ENCODE assay signal across 9 cellular contexts in the genomic region with DNA sequence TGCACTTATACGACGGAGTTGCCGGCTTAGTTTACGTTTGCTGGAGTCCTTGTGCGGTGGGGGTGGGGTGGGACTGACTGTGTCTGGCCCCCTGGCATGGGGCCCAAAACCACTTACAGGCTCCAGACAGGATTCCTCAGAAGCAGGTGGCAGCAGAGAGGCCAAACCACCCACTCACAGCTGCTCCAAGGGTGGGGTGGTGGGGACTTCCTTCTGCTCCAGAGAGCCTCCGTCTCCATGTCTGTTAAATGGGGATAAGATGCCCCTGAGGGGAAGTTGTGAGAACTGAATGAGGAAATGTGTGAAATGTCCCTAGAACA. TPM values are rescaled to one million over a fixed set of nuclear protein-coding genes. Genes with fewer than 3 reads are reported as not detected.
A peak's percentile ranks its signal among the peaks of the same experiment; 100 is the strongest.
DNase-seq lines count a peak whose midpoint lies in the region; ATAC-seq and TF ChIP-seq lines count a peak whose summit lies in the region.
"Had no signal": no experiment of that assay in that cellular context is flagged by ENCODE, and none has a peak within 500 bp of the region (broad histone marks: within the 10 kb centered on the region; RNA-seq: fewer than 3 reads in every experiment).

No MANE protein-coding gene starts in this region.

- intact Hi-C loops in tibial artery (cut with DNase I; ENCODE audit: low total_unique reads) (no loop called here), OCI-LY7 (cut with micrococcal nuclease; ENCODE audit: unreplicated experiment) (no loop called here)

- H2AFZ ChIP-seq in OCI-LY7 (ENCODE audit: low read length) = no peak overlapping the region

- ATAC-seq in HG03139 (IDR thresholded peaks at IDR 0.05; ENCODE audit: unreplicated experiment) = no peak
- ATAC-seq in HG03521 (IDR thresholded peaks at IDR 0.05; ENCODE audit: unreplicated experiment) = no peak
- ATAC-seq: mucosa of descending colon had no signal

- H3K4me1 ChIP-seq in Peyer's patch = no peaks in the 10 kb centered on the region
- peaks cover 12% of the 10 kb centered on the region for H3K4me1 ChIP-seq in cardiac muscle cell (ENCODE audit: low read depth)
- H3K4me1 ChIP-seq in tibial artery = no peaks in the 10 kb centered on the region
- H3K4me1 ChIP-seq in OCI-LY7 (ENCODE audit: insufficient read depth, low read length, poor library complexity, severe bottlenecking) = no peaks in the 10 kb centered on the region

- TF ChIP-seq RAD21 in Ishikawa (IDR thresholded peaks at IDR 0.05; ENCODE audit: low read depth) = no peak

- TF ChIP-seq CTCF in Peyer's patch (IDR thresholded peaks at IDR 0.05) = no peak
- TF ChIP-seq CTCF in cardiac muscle cell (IDR thresholded peaks at IDR 0.05; ENCODE audit: low read depth, low read length) = no peak
- TF ChIP-seq CTCF in tibial artery (IDR thresholded peaks at IDR 0.05) = no peak
- no peak for TF ChIP-seq CTCF in OCI-LY7 (conservative IDR thresholded peaks at IDR 0.05; ENCODE audit: low read length)

- H3K27ac ChIP-seq in Peyer's patch (no peak overlapping the region), cardiac muscle cell (no peak overlapping the region), tibial artery (no peak overlapping the region), OCI-LY7 (ENCODE audit: low read depth, low read length, poor library complexity, severe bottlenecking) (no peak overlapping the region)

- H3K4me3 ChIP-seq in Peyer's patch (no peak overlapping the region), cardiac muscle cell (no peak overlapping the region), tibial artery (no peak overlapping the region), OCI-LY7 (ENCODE audit: low read depth, low read length, poor library complexity, severe bottlenecking) (no peak overlapping the region)
- H3K4me3 ChIP-seq: mucosa of descending colon had no signal

- POLR2A ChIA-PET in OCI-LY7 (lab: Charles Lee) = no interaction called here

- H3K36me3 ChIP-seq in Peyer's patch (no peaks in the 10 kb centered on the region), cardiac muscle cell (no peaks in the 10 kb centered on the region), tibial artery (no peaks in the 10 kb centered on the region), OCI-LY7 (ENCODE audit: insufficient read depth, low read length) (no peaks in the 10 kb centered on the region)

- H4K20me1 ChIP-seq in OCI-LY7 (ENCODE audit: insufficient read depth, low read length) = no peaks in the 10 kb centered on the region

- CTCF ChIA-PET in OCI-LY7 (lab: Charles Lee; ENCODE audit: unreplicated experiment) = no interaction called here

- no peaks in the 10 kb centered on the region for H3K79me2 ChIP-seq in OCI-LY7 (ENCODE audit: insufficient read depth, low read depth, low read length)

- BruUV-seq in OCI-LY7 (replicated peaks; lab: Mats Ljungman, UMichigan) = no TSS peak

- no peak for TF ChIP-seq EP300 in Ishikawa (IDR thresholded peaks at IDR 0.05; ENCODE audit: borderline replicate concordance)

- H3K4me2 ChIP-seq in OCI-LY7 (ENCODE audit: low read length) = no peak overlapping the region

- no peaks in the 10 kb centered on the region for H3K9me3 ChIP-seq in Peyer's patch
- H3K9me3 ChIP-seq in cardiac muscle cell (ENCODE audit: low read depth) = no peaks in the 10 kb centered on the region
- no peaks in the 10 kb centered on the region for H3K9me3 ChIP-seq in tibial artery
- no peaks in the 10 kb centered on the region for H3K9me3 ChIP-seq in OCI-LY7 (ENCODE audit: low read length)
- H3K9me3 ChIP-seq: mucosa of descending colon had no signal

- no peak for TF ChIP-seq POLR2A in Peyer's patch (IDR thresholded peaks at IDR 0.05)

- no peaks in the 10 kb centered on the region for H3K9me2 ChIP-seq in OCI-LY7 (ENCODE audit: insufficient read depth, low read length)

- no peaks in the 10 kb centered on the region for H3K27me3 ChIP-seq in Peyer's patch
- no peaks in the 10 kb centered on the region for H3K27me3 ChIP-seq in cardiac muscle cell
- peaks cover 0 to 32% of the 10 kb centered on the region in 2 donors for H3K27me3 ChIP-seq in tibial artery

- DNase-seq in Peyer's patch (peak in 2 of 3 donors; percentile 33 to 39), cardiac muscle cell (ENCODE audit: low read depth in 1 of 2, low spot score in 1 of 2) (peak; percentile 33 to 85), tibial artery (peak; percentile 9 to 55), OCI-LY7 (ENCODE audit: low spot score) (no peak)
- DNase-seq: NCI-H446 had no signal

TF ChIP-seq in Ishikawa, 13 proteins besides CTCF, POLR2A, EP300 and RAD21:
- TF ChIP-seq EGR1 (IDR thresholded peaks at IDR 0.05) = 0 out of 2 replicates have a peak, but pooled peaks have one; percentile 15
- TF ChIP-seq YY1 (IDR thresholded peaks at IDR 0.05; ENCODE audit: low read depth) = no peak
- TF ChIP-seq NFIC (IDR thresholded peaks at IDR 0.05) = peak; percentile 43
TF ChIP-seq in Ishikawa: peak in this region for 2.

RNA-seq across cellular contexts. Expression of a gene that starts 36.7 kb away (rescaled TPM):
- total RNA-seq in Peyer's patch = not detected
- total RNA-seq in cardiac muscle cell = 4.4 and 4.6 TPM in 2 replicates
- 3.5 and 5.9 TPM in 2 replicates for polyA plus RNA-seq in cardiac muscle cell
- not detected in 2 replicates for total RNA-seq in OCI-LY7 (2014; rRNA removed; shearing (Covaris generic))
- total RNA-seq in OCI-LY7 (2022) = not detected in 2 replicates
- total RNA-seq: mucosa of descending colon had no signal
